In genomic region chr10:88070080-88070880, GRCh38 we compare ENCODE assay signal across 12 cellular contexts.
DNase-seq lines count a peak whose midpoint lies in the region; ATAC-seq and TF ChIP-seq lines count a peak whose summit lies in the region.
"Had no signal": no experiment of that assay in that cellular context is flagged by ENCODE, and none has a peak within 500 bp of the region (broad histone marks: within the 10 kb centered on the region; RNA-seq: fewer than 3 reads in every experiment).

No MANE protein-coding gene starts in this region.

- no peak overlapping the region for H3K27ac ChIP-seq in uterus
- H3K27ac ChIP-seq: RWPE1 had no signal

- peak; percentile 34 for DNase-seq in Daoy (ENCODE audit: low read depth)
- DNase-seq in cardiac fibroblast (ENCODE audit: low read depth in 2 of 2), result peak; percentile 50 to 84
- DNase-seq in uterus, result no peak
- DNase-seq in NCI-H2107 treated with DMSO at 0.1 percent for 48 hours (lab: John Stamatoyannopoulos, UW; ENCODE audit: unreplicated experiment), result no peak
- DNase-seq in NCI-H524 (lab: John Stamatoyannopoulos, UW), result no peak
- DNase-seq in activated CD8-positive, alpha-beta memory T cell treated with anti-CD3 and anti-CD28 coated beads for 24 hours, result no peak
- DNase-seq: CD4-positive, CD25-positive, alpha-beta regulatory T cell; effector memory CD8-positive, alpha-beta T cell; mammary epithelial cell had no signal

- intact Hi-C loops in uterus (cut with DNase I; ENCODE audit: low total_unique reads), result no loop called here

- H3K27me3 ChIP-seq in uterus, result no peaks in the 10 kb centered on the region

- TF ChIP-seq CTCF in cardiac fibroblast (IDR thresholded peaks at IDR 0.05; ENCODE audit: low read depth, low read length) (no peak), uterus (IDR thresholded peaks at IDR 0.05) (no peak)

- no peaks in the 10 kb centered on the region for H3K9me3 ChIP-seq in uterus

- H3K4me3 ChIP-seq in cardiac fibroblast (replicated peaks in 1 of 2; ENCODE audit: low read depth in 2 of 2, low read length in 2 of 2) (no peak overlapping the region), uterus (no peak overlapping the region)

- H3K4me1 ChIP-seq in uterus, result no peaks in the 10 kb centered on the region

- peak; percentile 50 for ATAC-seq in GM19452 (IDR thresholded peaks at IDR 0.05; ENCODE audit: unreplicated experiment)
- peak; percentile 41 for ATAC-seq in HG03159 (IDR thresholded peaks at IDR 0.05; ENCODE audit: unreplicated experiment)
- ATAC-seq: effector memory CD8-positive, alpha-beta T cell had no signal

- TF ChIP-seq POLR2A in uterus (IDR thresholded peaks at IDR 0.05), result no peak

- H3K36me3 ChIP-seq in uterus, result no peaks in the 10 kb centered on the region

Comparison
In these comparisons a context has a peak if more than half of its experiments do, and no peak if none do; other contexts are left out.
1. DNase-seq: peak in Daoy (single experiment) and cardiac fibroblast (2 of 2); none in uterus (0 of 2), NCI-H2107 treated with DMSO at 0.1 percent for 48 hours (single experiment), NCI-H524 (0 of 2) and activated CD8-positive, alpha-beta memory T cell treated with anti-CD3 and anti-CD28 coated beads for 24 hours (single experiment).